In the genomic region with DNA sequence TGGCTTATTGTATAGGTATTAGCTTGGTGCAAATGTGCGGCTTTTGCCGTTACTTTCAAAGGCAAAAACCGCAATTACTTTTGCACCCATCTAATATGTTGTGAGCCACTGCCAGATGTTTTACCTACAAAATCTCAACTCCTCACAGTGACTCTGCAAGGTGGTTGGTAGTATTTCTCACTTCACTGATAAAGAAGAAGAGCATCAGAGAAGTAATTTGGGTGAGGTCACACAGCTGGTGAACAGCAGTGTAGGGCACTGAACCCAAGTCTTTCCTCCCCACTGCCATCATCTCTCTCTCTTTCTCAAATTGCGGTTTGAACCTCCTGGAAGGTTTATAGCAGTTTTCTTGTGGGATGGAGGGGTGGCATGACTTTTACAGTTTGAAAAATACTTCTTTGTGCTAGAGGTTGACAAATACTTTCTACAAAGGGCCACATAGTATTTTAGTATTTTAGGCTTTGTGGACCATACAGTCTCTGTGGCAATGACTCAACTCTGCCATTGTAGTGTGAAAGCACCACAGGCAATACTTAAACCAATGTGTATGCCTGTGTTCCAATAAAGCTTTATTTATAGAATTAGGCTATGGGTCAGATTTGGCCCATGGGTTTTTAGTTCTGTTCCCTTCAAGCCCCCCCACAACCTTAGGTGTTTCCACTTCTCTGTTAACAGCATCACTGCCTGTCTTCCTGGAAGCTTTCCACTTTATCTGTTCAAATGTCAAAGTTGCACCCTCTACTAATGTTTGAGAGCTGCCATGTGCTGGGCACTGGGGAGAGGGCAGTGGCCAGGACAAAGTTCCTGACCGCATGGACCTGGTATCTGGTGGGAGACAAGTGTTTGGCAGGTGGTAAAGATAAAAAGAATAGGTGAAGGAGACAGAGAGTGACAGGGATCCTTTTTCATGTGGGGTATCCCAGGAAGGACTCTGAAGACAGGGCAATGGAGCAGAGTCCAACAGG, we compare ENCODE assay signal across 17 cellular contexts. TPM values are rescaled to one million over a fixed set of nuclear protein-coding genes. Genes with fewer than 3 reads are reported as not detected.
DNase-seq lines count a peak whose midpoint lies in the region; ATAC-seq and TF ChIP-seq lines count a peak whose summit lies in the region.
"Had no signal": no experiment of that assay in that cellular context is flagged by ENCODE, and none has a peak within 500 bp of the region (broad histone marks: within the 10 kb centered on the region; RNA-seq: fewer than 3 reads in every experiment).

No MANE protein-coding gene starts in this region.

- peaks cover 40% of the 10 kb centered on the region for H3K79me2 ChIP-seq in PC-3 (ENCODE audit: low read length)

- H3K9ac ChIP-seq in PC-3 (ENCODE audit: low read length): no peak overlapping the region

- no peak overlapping the region for H3K27ac ChIP-seq in coronary artery
- H3K27ac ChIP-seq in right atrium auricular region: peak overlapping the region in 1 of 2 donors; percentile 21
- H3K27ac ChIP-seq in PC-3 (ENCODE audit: low read length): no peak overlapping the region
- H3K27ac ChIP-seq: SJCRH30 had no signal

- H3K4me3 ChIP-seq in coronary artery (no peak overlapping the region), right atrium auricular region (no peak overlapping the region), PC-3 (ENCODE audit: low read length) (no peak overlapping the region)
- H3K4me3 ChIP-seq: SJCRH30 had no signal

- CTCF ChIA-PET in PC-3 (lab: Charles Lee): no interaction called here

- no TSS peak for BruUV-seq in PC-3 (replicated peaks; lab: Mats Ljungman, UMichigan)

- no peaks in the 10 kb centered on the region for H3K9me3 ChIP-seq in right atrium auricular region
- no peaks in the 10 kb centered on the region for H3K9me3 ChIP-seq in PC-3 (ENCODE audit: low read length)
- H3K9me3 ChIP-seq: SJCRH30 had no signal

- DNase-seq in coronary artery (ENCODE audit: low spot score): peak; percentile 26
- DNase-seq in right atrium auricular region (ENCODE audit: low spot score): peak; percentile 23
- no peak for DNase-seq in retina
- DNase-seq in NCI-H2227 treated with DMSO at 0.1 percent for 48 hours (lab: John Stamatoyannopoulos, UW): no peak
- no peak for DNase-seq in effector CD8-positive, alpha-beta T cell (lab: John Stamatoyannopoulos, UW)
- no peak for DNase-seq in PC-3
- DNase-seq: CD4-positive, CD25-positive, alpha-beta regulatory T cell; DMS53; IMR-90; NCI-H1105 treated with DMSO at 0.1 percent for 48 hours; NCI-H187 treated with DMSO at 0.1 percent for 48 hours; NCI-H446 treated with DMSO at 0.1 percent for 48 hours; OCI-M1; RPMI8226; SJCRH30 had no signal

- TF ChIP-seq CTCF in coronary artery (IDR thresholded peaks at IDR 0.05): no peak
- TF ChIP-seq CTCF in right atrium auricular region (IDR thresholded peaks at IDR 0.05): no peak
- no peak for TF ChIP-seq CTCF in PC-3 (conservative IDR thresholded peaks at IDR 0.05; ENCODE audit: low read depth, low read length)

- peak; percentile 5 for ATAC-seq in HG02678 (IDR thresholded peaks at IDR 0.05; ENCODE audit: unreplicated experiment)
- no peak for ATAC-seq in PC-3

- intact Hi-C loops in PC-3 (cut with micrococcal nuclease): no loop called here

- H2AFZ ChIP-seq in PC-3 (ENCODE audit: low read length): no peak overlapping the region

- H3K36me3 ChIP-seq in right atrium auricular region (no peaks in the 10 kb centered on the region), PC-3 (ENCODE audit: low read depth, low read length) (no peaks in the 10 kb centered on the region)
- H3K36me3 ChIP-seq: SJCRH30 had no signal

- no peaks in the 10 kb centered on the region for H3F3A ChIP-seq in PC-3 (ENCODE audit: low read length, unreplicated experiment)

- no peaks in the 10 kb centered on the region for H3K9me2 ChIP-seq in PC-3 (replicated peaks; ENCODE audit: low read length)

- POLR2A ChIA-PET in PC-3 (lab: Charles Lee; ENCODE audit: unreplicated experiment): no interaction called here

- peaks cover 0 to 55% of the 10 kb centered on the region in 2 donors for H3K4me1 ChIP-seq in right atrium auricular region
- no peaks in the 10 kb centered on the region; the same call in 1 of the 2 replicates for H3K4me1 ChIP-seq in PC-3 (ENCODE audit: insufficient read depth, low read length)
- H3K4me1 ChIP-seq: SJCRH30 had no signal

- H3K27me3 ChIP-seq in right atrium auricular region (no peaks in the 10 kb centered on the region), PC-3 (ENCODE audit: low read length) (no peaks in the 10 kb centered on the region)
- H3K27me3 ChIP-seq: SJCRH30 had no signal

- no peaks in the 10 kb centered on the region for H4K20me1 ChIP-seq in PC-3 (ENCODE audit: low read length)

- no peak overlapping the region for H3K4me2 ChIP-seq in PC-3 (ENCODE audit: low read length)

RNA-seq across cellular contexts. Expression of a gene that starts 30.1 kb away (rescaled TPM):
- 100 to 1,000 TPM in 1 of 2 donors, 10 to 100 TPM in 1; 66.0 to 114 TPM for total RNA-seq in right atrium auricular region
- 18.1 and 32.2 TPM in 2 replicates for total RNA-seq in PC-3 (2014; rRNA removed)
- total RNA-seq: B cell; CD4-positive, CD25-positive, alpha-beta regulatory T cell had no signal

Comparison
In these comparisons a context has a peak if more than half of its experiments do, and no peak if none do; other contexts are left out.
1. DNase-seq: peak in coronary artery (single experiment) and right atrium auricular region (single experiment); none in retina (single experiment), NCI-H2227 treated with DMSO at 0.1 percent for 48 hours (single experiment), effector CD8-positive, alpha-beta T cell (single experiment) and PC-3 (single experiment).